Comparison of ENCODE assay signal across 8 cellular contexts in genomic region chr20:25390538-25391528, GRCh38. TPM values are rescaled to one million over a fixed set of nuclear protein-coding genes. Genes with fewer than 3 reads are reported as not detected.
DNase-seq lines count a peak whose midpoint lies in the region; ATAC-seq and TF ChIP-seq lines count a peak whose summit lies in the region.

ABHD12 (minus strand) TSS chr20:25390835; CDS start chr20:25390703, 132 bp downstream.

- H3K4me3 ChIP-seq in left ventricle myocardium inferior (peak within 1 kb of the TSS; percentile 87), upper lobe of right lung (peak within 1 kb of the TSS; percentile 91)

- TF ChIP-seq CTCF in left ventricle myocardium inferior (IDR thresholded peaks at IDR 0.05; ENCODE audit: borderline replicate concordance) = no peak
- no peak for TF ChIP-seq CTCF in progenitor cell of endocrine pancreas (IDR thresholded peaks at IDR 0.05; ENCODE audit: unreplicated experiment)
- no peak for TF ChIP-seq CTCF in upper lobe of right lung (IDR thresholded peaks at IDR 0.05)

- H3K4me1 Mint-ChIP-seq in T-helper 1 cell treated with Interleukin-12 subunit alpha and Interleukin-12 subunit beta and Interleukin-4 antibody, amounts not matched to agents 30 μg/mL and 1 μg/mL, for 36 hours (ENCODE audit: low read depth) = peaks cover 14% of the 10 kb centered on the region
- H3K4me1 Mint-ChIP-seq in progenitor cell of endocrine pancreas (ENCODE audit: low read depth) = peaks cover 9% of the 10 kb centered on the region

- ATAC-seq in GM18499 (IDR thresholded peaks at IDR 0.05; ENCODE audit: insufficient read depth, unreplicated experiment) (peak; percentile 82), HG02938 (IDR thresholded peaks at IDR 0.05; ENCODE audit: unreplicated experiment) (peak; percentile 79), upper lobe of right lung (peak; percentile 98)

- peak within 1 kb of the TSS; percentile 85 for H3K4me3 Mint-ChIP-seq in T-helper 1 cell treated with Interleukin-12 subunit alpha and Interleukin-12 subunit beta and Interleukin-4 antibody, amounts not matched to agents 30 μg/mL and 1 μg/mL, for 36 hours
- peak within 1 kb of the TSS; percentile 83 for H3K4me3 Mint-ChIP-seq in progenitor cell of endocrine pancreas (ENCODE audit: low read depth)

- H3K27ac ChIP-seq in left ventricle myocardium inferior (replicated peaks) (peak within 1 kb of the TSS; percentile 93), upper lobe of right lung (peak within 1 kb of the TSS; percentile 80)

- DNase-seq in NCI-H1694 treated with DMSO at 0.1 percent for 48 hours (lab: John Stamatoyannopoulos, UW) (peak; percentile 83), amniotic stem cell (lab: John Stamatoyannopoulos, UW) (peak; percentile 91), left ventricle myocardium inferior (peak; percentile 97), progenitor cell of endocrine pancreas (ENCODE audit: low spot score, unreplicated experiment) (peak; percentile 92), upper lobe of right lung (peak; percentile 99)

- H3K27me3 Mint-ChIP-seq in T-helper 1 cell treated with Interleukin-12 subunit alpha and Interleukin-12 subunit beta and Interleukin-4 antibody, amounts not matched to agents 30 μg/mL and 1 μg/mL, for 36 hours (ENCODE audit: low read depth) = peaks cover 3% of the 10 kb centered on the region
- H3K27me3 Mint-ChIP-seq in progenitor cell of endocrine pancreas = no peaks in the 10 kb centered on the region

- H3K27ac Mint-ChIP-seq in T-helper 1 cell treated with Interleukin-12 subunit alpha and Interleukin-12 subunit beta and Interleukin-4 antibody, amounts not matched to agents 30 μg/mL and 1 μg/mL, for 36 hours = peak within 1 kb of the TSS; percentile 90
- peak within 1 kb of the TSS; percentile 96 for H3K27ac Mint-ChIP-seq in progenitor cell of endocrine pancreas

- H3K36me3 ChIP-seq in left ventricle myocardium inferior = no peaks in the 10 kb centered on the region
- no peaks in the 10 kb centered on the region for H3K36me3 ChIP-seq in upper lobe of right lung

- no peaks in the 10 kb centered on the region for H3K27me3 ChIP-seq in left ventricle myocardium inferior (ENCODE audit: low read depth)
- no peaks in the 10 kb centered on the region for H3K27me3 ChIP-seq in upper lobe of right lung

- intact Hi-C loops in left ventricle myocardium inferior (cut with micrococcal nuclease) (loop anchor here (10.0 kb wide), 4 partner anchors 86 to 396 kb away; partner anchors contain the start of genes APMAP and ENTPD6), upper lobe of right lung (cut with DNase I) (loop anchor here (10.0 kb wide), 1 partner anchor 396 kb away; the partner anchor contains the start of gene APMAP)

- H3K4me1 ChIP-seq in left ventricle myocardium inferior = peaks cover 25% of the 10 kb centered on the region
- H3K4me1 ChIP-seq in upper lobe of right lung = peaks cover 6% of the 10 kb centered on the region

- peaks cover 6% of the 10 kb centered on the region for H3K36me3 Mint-ChIP-seq in T-helper 1 cell treated with Interleukin-12 subunit alpha and Interleukin-12 subunit beta and Interleukin-4 antibody, amounts not matched to agents 30 μg/mL and 1 μg/mL, for 36 hours (ENCODE audit: low read depth)
- H3K36me3 Mint-ChIP-seq in progenitor cell of endocrine pancreas (ENCODE audit: insufficient read depth) = peaks cover 5% of the 10 kb centered on the region

- no peaks in the 10 kb centered on the region for H3K9me3 Mint-ChIP-seq in T-helper 1 cell treated with Interleukin-12 subunit alpha and Interleukin-12 subunit beta and Interleukin-4 antibody, amounts not matched to agents 30 μg/mL and 1 μg/mL, for 36 hours
- H3K9me3 Mint-ChIP-seq in progenitor cell of endocrine pancreas (ENCODE audit: low read depth) = no peaks in the 10 kb centered on the region

- H3K9me3 ChIP-seq in left ventricle myocardium inferior (replicated peaks) (no peaks in the 10 kb centered on the region), upper lobe of right lung (no peaks in the 10 kb centered on the region)

RNA-seq across cellular contexts. Expression of gene ABHD12, which starts in this region (rescaled TPM):
- 23.2 TPM for total RNA-seq in left ventricle myocardium inferior
- 51.3 and 54.9 TPM in 2 replicates for total RNA-seq in progenitor cell of endocrine pancreas
- 45.2 TPM for total RNA-seq in upper lobe of right lung

Comparison
In these comparisons a context has a peak if more than half of its experiments do, and no peak if none do; other contexts are left out.
1. Peak in every context shown above with its lines: DNase-seq, ATAC-seq, H3K4me3 ChIP-seq and H3K27ac ChIP-seq.